ENCODE assay signal across 17 cellular contexts in the genomic region with DNA sequence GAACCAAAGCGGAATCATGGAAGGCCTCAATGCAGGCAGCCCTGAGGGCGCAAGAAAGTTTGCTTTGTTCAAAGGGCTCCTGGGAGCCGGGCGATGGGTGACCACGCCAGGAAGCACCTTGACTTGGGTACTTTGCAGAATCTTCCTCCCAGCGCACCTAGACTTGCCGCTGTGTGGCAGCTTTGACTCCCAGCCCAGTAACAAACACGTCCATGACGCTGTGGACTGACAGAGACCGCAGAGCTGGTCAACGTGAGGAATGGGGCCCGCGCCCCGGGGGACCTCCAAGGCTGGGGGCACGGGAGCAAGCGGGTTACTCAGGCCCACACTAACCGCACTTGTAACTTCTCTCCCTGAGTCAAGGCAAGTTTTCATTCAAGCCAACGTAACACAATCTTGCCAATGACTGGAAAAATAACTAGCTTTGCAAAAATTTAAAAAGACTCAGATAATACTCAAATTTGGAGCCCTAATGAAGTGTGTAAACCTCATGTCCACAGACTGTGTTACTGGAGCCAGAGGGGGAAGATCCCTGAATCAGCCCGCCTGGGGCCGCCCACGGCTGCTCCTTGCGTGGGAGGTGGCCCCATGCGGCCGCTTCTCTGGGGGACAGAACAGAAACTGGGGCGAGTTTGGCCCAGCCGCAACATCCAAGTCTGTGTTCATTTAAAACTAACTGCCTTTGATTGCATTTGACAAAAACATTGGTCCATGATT.
DNase-seq lines count a peak whose midpoint lies in the region; ATAC-seq, FAIRE-seq and TF ChIP-seq lines count a peak whose summit lies in the region.
"Had no signal": no experiment of that assay in that cellular context is flagged by ENCODE, and none has a peak within 500 bp of the region (broad histone marks: within the 10 kb centered on the region; RNA-seq: fewer than 3 reads in every experiment).

No MANE protein-coding gene starts in this region.

- no peak overlapping the region for H3K4me3 Mint-ChIP-seq in endothelial cell (ENCODE audit: unreplicated experiment)
- H3K4me3 Mint-ChIP-seq: CD8-positive, alpha-beta T cell had no signal

- no peak overlapping the region for H3K27ac Mint-ChIP-seq in endothelial cell (ENCODE audit: unreplicated experiment)
- H3K27ac Mint-ChIP-seq: CD8-positive, alpha-beta T cell had no signal

- CTCF ChIA-PET in HepG2 (lab: Yijun Ruan, JAX; ENCODE audit: low intra/inter-chr PET ratio, low total read pairs) = no interaction called here

- peaks cover 31% of the 10 kb centered on the region for H3K36me3 Mint-ChIP-seq in endothelial cell (ENCODE audit: low read depth, unreplicated experiment)

- peaks cover 12% of the 10 kb centered on the region for H3K27me3 Mint-ChIP-seq in endothelial cell (ENCODE audit: unreplicated experiment)

- ATAC-seq in right cardiac atrium = no peak
- ATAC-seq in HepG2 = peak; percentile 40; the same call in 2 of the 3 replicates
- no peak for ATAC-seq in HG02885 (IDR thresholded peaks at IDR 0.05; ENCODE audit: poor library complexity, unreplicated experiment)
- no peak for ATAC-seq in HG02798 (IDR thresholded peaks at IDR 0.05; ENCODE audit: poor library complexity, unreplicated experiment)
- ATAC-seq: CD8-positive, alpha-beta T cell; Panc1 had no signal

- POLR2A ChIA-PET in HepG2 (lab: Yijun Ruan, JAX) = no interaction called here

- H3K27ac ChIP-seq in right atrium auricular region (no peak overlapping the region), right cardiac atrium (ENCODE audit: low read length) (no peak overlapping the region), HepG2 (ENCODE audit: extremely low read length, insufficient read depth, low read length) (no peak overlapping the region)

- H3K4me3 ChIP-seq in right atrium auricular region (no peak overlapping the region), right cardiac atrium (ENCODE audit: low read length) (no peak overlapping the region), HepG2 (replicated peaks in 1 of 3; ENCODE audit: insufficient read depth in 1 of 3, low read depth in 2 of 3, low read length in 3 of 3) (no peak overlapping the region)

- no peak overlapping the region for H3K9ac ChIP-seq in HepG2 (ENCODE audit: insufficient read depth, low read depth, low read length)
- H3K9ac ChIP-seq: SK-N-SH had no signal

- DNase-seq in right atrium auricular region (ENCODE audit: low spot score) (peak; percentile 21), right cardiac atrium (no peak), RPMI7951 (ENCODE audit: low read depth) (peak; percentile 52), HepG2 (ENCODE audit: low spot score) (no peak), ureter (ENCODE audit: low spot score) (peak; percentile 13), endothelial cell (ENCODE audit: low spot score) (no peak)
- DNase-seq: HCEC 1CT, NCI-H1092, NCI-H2107, NCI-H69, Right ventricle myocardium superior, SK-N-SH had no signal

- no peaks in the 10 kb centered on the region for H4K20me1 ChIP-seq in HepG2 (ENCODE audit: insufficient read depth, low read length)

- peaks cover 0 to 9% of the 10 kb centered on the region in 2 donors for H3K27me3 ChIP-seq in right atrium auricular region
- no peaks in the 10 kb centered on the region for H3K27me3 ChIP-seq in right cardiac atrium (ENCODE audit: control insufficient read depth, insufficient read depth)
- H3K27me3 ChIP-seq in HepG2 (ENCODE audit: control insufficient read depth in 1 of 2, insufficient read depth in 2 of 2, low read length in 2 of 2) = peaks cover 7 to 66% of the 10 kb centered on the region in 2 experiments; a peak in 4 of 5 replicates

- H3K79me2 ChIP-seq in HepG2 (ENCODE audit: insufficient read depth, low read length) = no peaks in the 10 kb centered on the region

- no peaks in the 10 kb centered on the region for H3K4me1 ChIP-seq in right atrium auricular region
- H3K4me1 ChIP-seq in right cardiac atrium (ENCODE audit: control insufficient read depth, insufficient read depth, low read length) = no peaks in the 10 kb centered on the region
- peaks cover 8% of the 10 kb centered on the region; the same call in 1 of the 2 replicates for H3K4me1 ChIP-seq in HepG2 (ENCODE audit: insufficient read depth, low read length)

- TF ChIP-seq EP300 in HepG2 (IDR thresholded peaks at IDR 0.05; ENCODE audit: low read depth in 2 of 2, low read length in 2 of 2) = no peak
- TF ChIP-seq EP300 in HepG2 (CRISPR knock-in tag; IDR thresholded peaks at IDR 0.05; ENCODE audit: borderline replicate concordance) = no peak

- intact Hi-C loops in right cardiac atrium (cut with DNase I) (no loop called here), HepG2 (cut with micrococcal nuclease; ENCODE audit: unreplicated experiment) (no loop called here)

- TF ChIP-seq POLR2A in HepG2 (IDR thresholded peaks at IDR 0.05; ENCODE audit: insufficient read depth in 1 of 2, low read depth in 2 of 2, low read length in 2 of 2) = no peak

- peaks cover 39% of the 10 kb centered on the region for H3K9me3 Mint-ChIP-seq in endothelial cell (ENCODE audit: unreplicated experiment)
- H3K9me3 Mint-ChIP-seq: CD8-positive, alpha-beta T cell had no signal

- in situ Hi-C loops in HepG2 (cut with HindIII; ENCODE audit: extremely low pct_ligation_motif_present, low pct_unique_long_range_greater_than_20kb) = no loop called here

- no peaks in the 10 kb centered on the region for H3K36me3 ChIP-seq in right atrium auricular region
- no peaks in the 10 kb centered on the region for H3K36me3 ChIP-seq in HepG2 (replicated peaks in 1 of 2; ENCODE audit: control insufficient read depth in 1 of 2, insufficient read depth in 2 of 2, low read length in 2 of 2)

- no peaks in the 10 kb centered on the region for H3K4me1 Mint-ChIP-seq in endothelial cell (ENCODE audit: unreplicated experiment)

- no peak overlapping the region for H2AFZ ChIP-seq in HepG2 (ENCODE audit: low read length)

- TF ChIP-seq CTCF in right atrium auricular region (IDR thresholded peaks at IDR 0.05) (no peak), HepG2 (CRISPR knock-in tag; IDR thresholded peaks at IDR 0.05) (peak; percentile 41), endothelial cell (IDR thresholded peaks at IDR 0.05; ENCODE audit: unreplicated experiment) (no peak)

- no peak for TF ChIP-seq RAD21 in HepG2 (CRISPR knock-in tag; IDR thresholded peaks at IDR 0.05)

- no peak overlapping the region for H3K4me2 ChIP-seq in HepG2 (ENCODE audit: low read depth, low read length)
- H3K4me2 ChIP-seq: SK-N-SH had no signal

- WGBS in right cardiac atrium = 88% methylated on average over 26 of the region's 26 CpGs
- WGBS in HepG2 (ENCODE audit: low lambda C conversion rate) = 20% methylated on average over 10 of the region's 26 CpGs

- H3K9me3 ChIP-seq in right atrium auricular region (peaks cover 0 to 1% of the 10 kb centered on the region in 2 donors), right cardiac atrium (ENCODE audit: control insufficient read depth, low read length) (no peaks in the 10 kb centered on the region), HepG2 (ENCODE audit: low read length) (peaks cover 1% of the 10 kb centered on the region)
- H3K9me3 ChIP-seq: SK-N-SH had no signal

- BruUV-seq in HepG2 (replicated peaks; lab: Mats Ljungman, UMichigan) = no TSS peak

- no peak for FAIRE-seq in HepG2 (lab: Jason Lieb, UNC)
- FAIRE-seq: HTR-8/SVneo had no signal

TF ChIP-seq in HepG2, 621 proteins besides CTCF, POLR2A, EP300 and RAD21:
- no peak for TF ChIP-seq ARID2 (CRISPR knock-in tag; IDR thresholded peaks at IDR 0.05; ENCODE audit: borderline replicate concordance)
- peak; percentile 42 for TF ChIP-seq STAG1 (CRISPR knock-in tag; IDR thresholded peaks at IDR 0.05)

Comparison
In these comparisons a context has a peak if more than half of its experiments do, and no peak if none do; other contexts are left out.
1. DNase-seq: peak in right atrium auricular region (single experiment), RPMI7951 (single experiment) and ureter (single experiment); none in right cardiac atrium (0 of 3), HepG2 (single experiment) and endothelial cell (single experiment).